8 cellular contexts compared by ENCODE assay signal in genomic region chr12:64609543-64610091, GRCh38. TPM values are rescaled to one million over a fixed set of nuclear protein-coding genes. Genes with fewer than 3 reads are reported as not detected.
DNase-seq lines count a peak whose midpoint lies in the region; ATAC-seq, FAIRE-seq and TF ChIP-seq lines count a peak whose summit lies in the region.

No MANE protein-coding gene starts in this region.

- ATAC-seq in activated naive CD8-positive, alpha-beta T cell treated with anti-CD3 and anti-CD28 coated beads, Interleukin-2, amount 50 U/mL, for 24 hours, result no peak
- ATAC-seq in GM18867 (IDR thresholded peaks at IDR 0.05; ENCODE audit: unreplicated experiment), result no peak

- DNase-seq in Karpas-422 (no peak), keratinocyte (ENCODE audit: low read depth, low spot score) (no peak), H4 (ENCODE audit: low spot score) (no peak)
- DNase-seq in activated naive CD8-positive, alpha-beta T cell treated with anti-CD3 and anti-CD28 coated beads, Interleukin-2, amount 50 U/mL, for 24 hours, result no peak
- DNase-seq in stimulated activated CD4-positive, alpha-beta T cell treated with anti-CD3 and anti-CD28 coated beads, Interleukin-2, amount 100 ng/mL, for 48 hours, result no peak

- H3K9me3 ChIP-seq in ES-I3 (ENCODE audit: control insufficient read depth, insufficient read depth, low read length), result no peaks in the 10 kb centered on the region
- no peaks in the 10 kb centered on the region for H3K9me3 ChIP-seq in Karpas-422 (ENCODE audit: low read length)
- no peaks in the 10 kb centered on the region for H3K9me3 ChIP-seq in keratinocyte (ENCODE audit: control insufficient read depth, low read depth, low read length)
- H3K9me3 ChIP-seq in stomach smooth muscle (ENCODE audit: control insufficient read depth in 2 of 2, low read length in 2 of 2), result no peaks in the 10 kb centered on the region

- H3K4me3 Mint-ChIP-seq in activated naive CD8-positive, alpha-beta T cell treated with anti-CD3 and anti-CD28 coated beads, Interleukin-2, amount 50 U/mL, for 24 hours, result peak overlapping the region; percentile 82

- peak overlapping the region; percentile 89 for H2AFZ ChIP-seq in Karpas-422 (ENCODE audit: low read length)
- H2AFZ ChIP-seq in keratinocyte (ENCODE audit: control insufficient read depth, low read length), result peak overlapping the region; percentile 96

- no peaks in the 10 kb centered on the region for H3K9me2 ChIP-seq in Karpas-422 (replicated peaks; ENCODE audit: insufficient read depth, low read length)

- peak overlapping the region; percentile 58 for H3K9ac ChIP-seq in ES-I3 (ENCODE audit: low read depth, low read length)
- peak overlapping the region; percentile 95 for H3K9ac ChIP-seq in Karpas-422 (ENCODE audit: low read length)
- peak overlapping the region; percentile 76 for H3K9ac ChIP-seq in keratinocyte (ENCODE audit: control insufficient read depth, extremely low read depth, insufficient read depth, low read length)
- H3K9ac ChIP-seq in stomach smooth muscle (ENCODE audit: low read length in 2 of 2), result peak overlapping the region; percentile 59 to 81

- no peaks in the 10 kb centered on the region for H3K36me3 ChIP-seq in ES-I3 (ENCODE audit: insufficient read depth, low read length)
- H3K36me3 ChIP-seq in Karpas-422 (ENCODE audit: insufficient read depth, low read length), result peaks cover 11% of the 10 kb centered on the region; the same call in 1 of the 2 replicates
- no peaks in the 10 kb centered on the region for H3K36me3 ChIP-seq in keratinocyte (ENCODE audit: control insufficient read depth in 2 of 2, extremely low read depth in 1 of 2, insufficient read depth in 2 of 2, low read length in 2 of 2)
- no peaks in the 10 kb centered on the region for H3K36me3 ChIP-seq in stomach smooth muscle (ENCODE audit: control insufficient read depth in 2 of 2, insufficient read depth in 2 of 2, low read length in 2 of 2)

- H3K27me3 Mint-ChIP-seq in activated naive CD8-positive, alpha-beta T cell treated with anti-CD3 and anti-CD28 coated beads, Interleukin-2, amount 50 U/mL, for 24 hours, result no peaks in the 10 kb centered on the region

- no peaks in the 10 kb centered on the region for H3K9me1 ChIP-seq in keratinocyte (ENCODE audit: control insufficient read depth, extremely low read depth, insufficient read depth, low read length)

- H3K27ac ChIP-seq in Karpas-422 (ENCODE audit: low read length) (peak overlapping the region; percentile 78), keratinocyte (ENCODE audit: control insufficient read depth, insufficient read depth, low read length) (peak overlapping the region; percentile 70), stomach smooth muscle (ENCODE audit: low read length) (peak overlapping the region; percentile 77)

- H3K4me2 ChIP-seq in Karpas-422 (ENCODE audit: low read depth, low read length, poor library complexity, severe bottlenecking), result peak overlapping the region; percentile 97
- H3K4me2 ChIP-seq in keratinocyte (ENCODE audit: control insufficient read depth, extremely low read depth, insufficient read depth, low read depth, low read length), result peak overlapping the region; percentile 86

- H3K36me3 Mint-ChIP-seq in activated naive CD8-positive, alpha-beta T cell treated with anti-CD3 and anti-CD28 coated beads, Interleukin-2, amount 50 U/mL, for 24 hours (ENCODE audit: low read depth), result peaks cover 9% of the 10 kb centered on the region

- peak overlapping the region; percentile 84 for H3K27ac Mint-ChIP-seq in activated naive CD8-positive, alpha-beta T cell treated with anti-CD3 and anti-CD28 coated beads, Interleukin-2, amount 50 U/mL, for 24 hours

- H3K79me2 ChIP-seq in Karpas-422 (ENCODE audit: low read length), result peaks cover 45% of the 10 kb centered on the region
- H3K79me2 ChIP-seq in keratinocyte (ENCODE audit: control insufficient read depth, insufficient read depth, low read length), result peaks cover 25% of the 10 kb centered on the region

- no peaks in the 10 kb centered on the region for H3K9me3 Mint-ChIP-seq in activated naive CD8-positive, alpha-beta T cell treated with anti-CD3 and anti-CD28 coated beads, Interleukin-2, amount 50 U/mL, for 24 hours

- H3K4me3 ChIP-seq in Karpas-422 (ENCODE audit: low read length) (peak overlapping the region; percentile 99), keratinocyte (ENCODE audit: control insufficient read depth in 2 of 3, extremely low read depth in 1 of 3, insufficient read depth in 2 of 3, low read depth in 1 of 3, low read length in 3 of 3) (peak overlapping the region; percentile 63 to 83 (median 75)), stomach smooth muscle (ENCODE audit: low read length in 2 of 2) (peak overlapping the region; percentile 80 to 92)

- H3K4me1 Mint-ChIP-seq in activated naive CD8-positive, alpha-beta T cell treated with anti-CD3 and anti-CD28 coated beads, Interleukin-2, amount 50 U/mL, for 24 hours, result peaks cover 32% of the 10 kb centered on the region

- H4K20me1 ChIP-seq in Karpas-422 (ENCODE audit: insufficient read depth, low read depth, low read length) (peaks cover 7% of the 10 kb centered on the region; the same call in 1 of the 2 replicates), keratinocyte (ENCODE audit: control insufficient read depth, extremely low read depth, insufficient read depth, low read length) (no peaks in the 10 kb centered on the region)

- H3K4me1 ChIP-seq in ES-I3 (ENCODE audit: insufficient read depth, low read length), result no peaks in the 10 kb centered on the region
- H3K4me1 ChIP-seq in Karpas-422 (ENCODE audit: low read length), result peaks cover 47% of the 10 kb centered on the region
- H3K4me1 ChIP-seq in keratinocyte (ENCODE audit: control insufficient read depth, extremely low read depth, insufficient read depth, low read length), result peaks cover 12% of the 10 kb centered on the region
- H3K4me1 ChIP-seq in stomach smooth muscle (ENCODE audit: control insufficient read depth, insufficient read depth, low read length), result peaks cover 14% of the 10 kb centered on the region

- TF ChIP-seq CTCF in keratinocyte (optimal IDR thresholded peaks at IDR 0.05 in 1 of 3, IDR thresholded peaks at IDR 0.05 in 1 of 3, conservative IDR thresholded peaks at IDR 0.05 in 1 of 3; ENCODE audit: extremely low read depth in 1 of 3, insufficient read depth in 2 of 3, low read length in 3 of 3), result no peak

- FAIRE-seq in keratinocyte (lab: Jason Lieb, UNC), result no peak

- H3K27me3 ChIP-seq in Karpas-422 (ENCODE audit: low read length) (no peaks in the 10 kb centered on the region), keratinocyte (ENCODE audit: control insufficient read depth, extremely low read depth, insufficient read depth, low read length) (no peaks in the 10 kb centered on the region), stomach smooth muscle (ENCODE audit: control insufficient read depth in 1 of 2, insufficient read depth in 2 of 2, low read length in 2 of 2) (no peaks in the 10 kb centered on the region)

- dilution Hi-C loops in keratinocyte (cut with MboI; ENCODE audit: extremely low pct_ligation_motif_present, low sequenced_read_pairs), result no loop called here

RNA-seq across cellular contexts. Expression of gene RASSF3, which starts 0.7 kb away (rescaled TPM):
- 21.5 and 27.4 TPM in 2 replicates for total RNA-seq in Karpas-422 (2014; rRNA removed; shearing (Covaris generic); ENCODE audit: low replicate concordance)
- polyA plus RNA-seq in keratinocyte, result 8.0 to 9.6 TPM (median 9.3 TPM) in 3 replicates
- 6.2 TPM for polyA plus RNA-seq in keratinocyte (2011; ENCODE audit: low read depth)
- polyA plus RNA-seq in keratinocyte (2011; cell fraction: cytosol; rRNA removed), result 7.6 and 8.9 TPM in 2 replicates
- 7.4 and 8.7 TPM in 2 replicates for polyA plus RNA-seq in keratinocyte (2011; cell fraction: nucleus; rRNA removed)
- 5.6 and 6.8 TPM in 2 replicates for polyA plus RNA-seq in keratinocyte (2012; ENCODE audit: low replicate concordance)
- 17.4 to 20.4 TPM (median 19.7 TPM) in 3 replicates for polyA minus RNA-seq in keratinocyte
- polyA minus RNA-seq in keratinocyte (2011; cell fraction: cytosol; rRNA and poly(A)+ RNA removed), result 11.7 TPM
- 4.5 and 9.9 TPM in 2 replicates for polyA minus RNA-seq in keratinocyte (2011; cell fraction: nucleus; rRNA and poly(A)+ RNA removed)
- total RNA-seq in H4 (2014; rRNA removed; shearing (Covaris generic)), result 7.8 and 9.1 TPM in 2 replicates
